ENCODE assay signal across 1 cellular context in the genomic region with DNA sequence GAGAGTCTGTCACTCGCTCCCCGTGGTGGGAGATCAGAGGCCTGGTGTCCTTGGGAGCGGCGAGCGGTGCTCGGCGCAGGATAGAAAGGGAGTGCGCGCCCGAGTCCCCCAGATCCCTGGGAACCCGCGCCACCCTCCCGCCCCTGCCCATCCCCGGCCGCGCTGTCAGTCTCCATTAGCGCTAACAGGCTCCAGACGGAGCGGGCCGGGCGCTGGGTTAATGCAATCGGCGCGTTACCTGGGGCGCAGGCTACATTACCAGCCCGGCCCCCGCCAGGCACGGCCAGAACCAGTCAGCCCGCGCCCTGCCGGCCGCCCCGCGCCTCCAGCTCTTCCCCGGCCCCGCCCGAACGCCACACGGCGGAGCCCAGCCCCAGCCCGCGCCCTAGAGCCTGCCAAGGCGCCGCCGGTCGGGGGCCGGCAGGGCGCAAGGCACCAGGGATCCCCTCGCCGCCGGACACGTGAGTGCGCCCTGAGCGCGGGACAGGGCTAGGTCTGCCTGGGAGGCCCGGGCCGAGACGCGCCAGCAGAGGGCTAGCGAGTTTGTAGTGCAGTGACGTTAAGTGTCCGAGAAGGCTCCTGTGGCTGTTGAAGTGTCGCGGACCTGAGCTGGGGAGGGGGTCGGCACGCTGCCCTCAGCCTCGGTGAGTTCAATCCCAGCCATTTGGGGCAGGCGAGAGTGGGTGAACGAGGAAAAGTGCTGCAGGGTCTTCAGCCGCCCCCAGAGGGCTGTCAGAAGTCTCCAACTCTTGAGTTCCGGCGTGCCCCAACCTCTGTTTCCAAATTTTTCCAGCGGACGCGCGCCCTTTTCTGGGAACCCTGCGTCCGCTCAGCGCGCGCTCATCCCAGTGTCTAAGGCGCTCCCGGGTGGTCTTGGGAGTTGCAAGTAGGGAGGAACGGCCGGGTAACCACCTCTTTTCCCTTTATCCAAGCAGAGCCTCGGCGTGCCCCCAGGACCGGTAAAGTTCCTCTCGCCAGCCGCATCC.
TF ChIP-seq lines count a peak whose summit lies in the region.

A gene (plus strand): TSS at position 280 of the 986 bp plus-strand sequence. CDS start 707 bp downstream, outside the sequence.

TF ChIP-seq in HEK293, 187 proteins besides CTCF, POLR2A, EP300 and RAD21 (continued from another document):
- TF ChIP-seq, protein P1, sequence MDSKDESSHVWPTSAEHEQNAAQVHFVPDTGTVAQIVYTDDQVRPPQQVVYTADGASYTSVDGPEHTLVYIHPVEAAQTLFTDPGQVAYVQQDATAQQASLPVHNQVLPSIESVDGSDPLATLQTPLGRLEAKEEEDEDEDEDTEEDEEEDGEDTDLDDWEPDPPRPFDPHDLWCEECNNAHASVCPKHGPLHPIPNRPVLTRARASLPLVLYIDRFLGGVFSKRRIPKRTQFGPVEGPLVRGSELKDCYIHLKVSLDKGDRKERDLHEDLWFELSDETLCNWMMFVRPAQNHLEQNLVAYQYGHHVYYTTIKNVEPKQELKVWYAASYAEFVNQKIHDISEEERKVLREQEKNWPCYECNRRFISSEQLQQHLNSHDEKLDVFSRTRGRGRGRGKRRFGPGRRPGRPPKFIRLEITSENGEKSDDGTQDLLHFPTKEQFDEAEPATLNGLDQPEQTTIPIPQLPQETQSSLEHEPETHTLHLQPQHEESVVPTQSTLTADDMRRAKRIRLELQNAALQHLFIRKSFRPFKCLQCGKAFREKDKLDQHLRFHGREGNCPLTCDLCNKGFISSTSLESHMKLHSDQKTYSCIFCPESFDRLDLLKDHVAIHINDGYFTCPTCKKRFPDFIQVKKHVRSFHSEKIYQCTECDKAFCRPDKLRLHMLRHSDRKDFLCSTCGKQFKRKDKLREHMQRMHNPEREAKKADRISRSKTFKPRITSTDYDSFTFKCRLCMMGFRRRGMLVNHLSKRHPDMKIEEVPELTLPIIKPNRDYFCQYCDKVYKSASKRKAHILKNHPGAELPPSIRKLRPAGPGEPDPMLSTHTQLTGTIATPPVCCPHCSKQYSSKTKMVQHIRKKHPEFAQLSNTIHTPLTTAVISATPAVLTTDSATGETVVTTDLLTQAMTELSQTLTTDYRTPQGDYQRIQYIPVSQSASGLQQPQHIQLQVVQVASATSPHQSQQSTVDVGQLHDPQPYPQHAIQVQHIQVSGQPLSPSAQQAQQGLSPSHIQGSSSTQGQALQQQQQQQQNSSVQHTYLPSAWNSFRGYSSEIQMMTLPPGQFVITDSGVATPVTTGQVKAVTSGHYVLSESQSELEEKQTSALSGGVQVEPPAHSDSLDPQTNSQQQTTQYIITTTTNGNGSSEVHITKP (tag by site-specific recombination; IDR thresholded peaks at IDR 0.05): peak; percentile 35; the same call in 1 of the 2 replicates
- no peak for TF ChIP-seq ZNF843 (tag by site-specific recombination; IDR thresholded peaks at IDR 0.05)
- TF ChIP-seq, protein P2, sequence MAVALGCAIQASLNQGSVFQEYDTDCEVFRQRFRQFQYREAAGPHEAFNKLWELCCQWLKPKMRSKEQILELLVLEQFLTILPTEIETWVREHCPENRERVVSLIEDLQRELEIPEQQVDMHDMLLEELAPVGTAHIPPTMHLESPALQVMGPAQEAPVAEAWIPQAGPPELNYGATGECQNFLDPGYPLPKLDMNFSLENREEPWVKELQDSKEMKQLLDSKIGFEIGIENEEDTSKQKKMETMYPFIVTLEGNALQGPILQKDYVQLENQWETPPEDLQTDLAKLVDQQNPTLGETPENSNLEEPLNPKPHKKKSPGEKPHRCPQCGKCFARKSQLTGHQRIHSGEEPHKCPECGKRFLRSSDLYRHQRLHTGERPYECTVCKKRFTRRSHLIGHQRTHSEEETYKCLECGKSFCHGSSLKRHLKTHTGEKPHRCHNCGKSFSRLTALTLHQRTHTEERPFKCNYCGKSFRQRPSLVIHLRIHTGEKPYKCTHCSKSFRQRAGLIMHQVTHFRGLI (tag by site-specific recombination; IDR thresholded peaks at IDR 0.05): peak; percentile 53; the same call in 1 of the 2 replicates
- TF ChIP-seq ZNF660 (tag by site-specific recombination; IDR thresholded peaks at IDR 0.05): 0 out of 2 replicates have a peak, but pooled peaks have one; percentile 46
- TF ChIP-seq, protein P3, sequence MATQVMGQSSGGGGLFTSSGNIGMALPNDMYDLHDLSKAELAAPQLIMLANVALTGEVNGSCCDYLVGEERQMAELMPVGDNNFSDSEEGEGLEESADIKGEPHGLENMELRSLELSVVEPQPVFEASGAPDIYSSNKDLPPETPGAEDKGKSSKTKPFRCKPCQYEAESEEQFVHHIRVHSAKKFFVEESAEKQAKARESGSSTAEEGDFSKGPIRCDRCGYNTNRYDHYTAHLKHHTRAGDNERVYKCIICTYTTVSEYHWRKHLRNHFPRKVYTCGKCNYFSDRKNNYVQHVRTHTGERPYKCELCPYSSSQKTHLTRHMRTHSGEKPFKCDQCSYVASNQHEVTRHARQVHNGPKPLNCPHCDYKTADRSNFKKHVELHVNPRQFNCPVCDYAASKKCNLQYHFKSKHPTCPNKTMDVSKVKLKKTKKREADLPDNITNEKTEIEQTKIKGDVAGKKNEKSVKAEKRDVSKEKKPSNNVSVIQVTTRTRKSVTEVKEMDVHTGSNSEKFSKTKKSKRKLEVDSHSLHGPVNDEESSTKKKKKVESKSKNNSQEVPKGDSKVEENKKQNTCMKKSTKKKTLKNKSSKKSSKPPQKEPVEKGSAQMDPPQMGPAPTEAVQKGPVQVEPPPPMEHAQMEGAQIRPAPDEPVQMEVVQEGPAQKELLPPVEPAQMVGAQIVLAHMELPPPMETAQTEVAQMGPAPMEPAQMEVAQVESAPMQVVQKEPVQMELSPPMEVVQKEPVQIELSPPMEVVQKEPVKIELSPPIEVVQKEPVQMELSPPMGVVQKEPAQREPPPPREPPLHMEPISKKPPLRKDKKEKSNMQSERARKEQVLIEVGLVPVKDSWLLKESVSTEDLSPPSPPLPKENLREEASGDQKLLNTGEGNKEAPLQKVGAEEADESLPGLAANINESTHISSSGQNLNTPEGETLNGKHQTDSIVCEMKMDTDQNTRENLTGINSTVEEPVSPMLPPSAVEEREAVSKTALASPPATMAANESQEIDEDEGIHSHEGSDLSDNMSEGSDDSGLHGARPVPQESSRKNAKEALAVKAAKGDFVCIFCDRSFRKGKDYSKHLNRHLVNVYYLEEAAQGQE (tag by site-specific recombination; IDR thresholded peaks at IDR 0.05): no peak
- no peak for TF ChIP-seq ZFP69B (tag by site-specific recombination; IDR thresholded peaks at IDR 0.05)
- TF ChIP-seq ZNF791 (tag by site-specific recombination; IDR thresholded peaks at IDR 0.05): no peak
- TF ChIP-seq ZBTB48 (tag by site-specific recombination; IDR thresholded peaks at IDR 0.05): 0 out of 2 replicates have a peak, but pooled peaks have one; percentile 33
- TF ChIP-seq, protein P4, sequence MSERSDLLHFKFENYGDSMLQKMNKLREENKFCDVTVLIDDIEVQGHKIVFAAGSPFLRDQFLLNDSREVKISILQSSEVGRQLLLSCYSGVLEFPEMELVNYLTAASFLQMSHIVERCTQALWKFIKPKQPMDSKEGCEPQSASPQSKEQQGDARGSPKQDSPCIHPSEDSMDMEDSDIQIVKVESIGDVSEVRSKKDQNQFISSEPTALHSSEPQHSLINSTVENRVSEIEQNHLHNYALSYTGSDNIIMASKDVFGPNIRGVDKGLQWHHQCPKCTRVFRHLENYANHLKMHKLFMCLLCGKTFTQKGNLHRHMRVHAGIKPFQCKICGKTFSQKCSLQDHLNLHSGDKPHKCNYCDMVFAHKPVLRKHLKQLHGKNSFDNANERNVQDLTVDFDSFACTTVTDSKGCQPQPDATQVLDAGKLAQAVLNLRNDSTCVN (tag by site-specific recombination; optimal IDR thresholded peaks at IDR 0.05): peak; percentile 45
- peak; percentile 37; the same call in 1 of the 2 replicates for TF ChIP-seq ZNF335 (tag by site-specific recombination; conservative IDR thresholded peaks at IDR 0.05)
- no peak for TF ChIP-seq ZNF677 (tag by site-specific recombination; IDR thresholded peaks at IDR 0.05)
- TF ChIP-seq GLIS1 (tag by site-specific recombination; IDR thresholded peaks at IDR 0.05): peak; percentile 19; the same call in 1 of the 2 replicates
